21 cellular contexts compared by ENCODE assay signal in the genomic region with DNA sequence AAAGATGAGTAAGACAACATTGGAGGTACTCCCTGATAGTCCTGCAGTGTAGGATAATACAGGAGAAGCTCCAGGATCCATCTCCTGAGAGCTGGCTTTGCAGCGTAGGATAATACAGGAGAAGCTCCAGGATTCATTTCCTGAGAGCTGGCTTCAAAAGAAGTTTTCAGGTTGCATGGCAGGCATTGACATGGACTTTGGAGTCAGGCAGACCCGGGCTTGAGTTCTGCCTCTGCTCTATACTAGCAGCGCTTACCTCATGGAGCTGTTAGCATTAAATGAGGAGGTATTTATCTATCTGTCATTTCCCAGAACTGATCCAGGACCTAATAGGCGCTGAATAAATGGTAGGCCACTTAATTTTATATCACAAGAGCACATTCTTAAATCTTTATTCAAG.
DNase-seq lines count a peak whose midpoint lies in the region; ATAC-seq and TF ChIP-seq lines count a peak whose summit lies in the region.
"Had no signal": no experiment of that assay in that cellular context is flagged by ENCODE, and none has a peak within 500 bp of the region (broad histone marks: within the 10 kb centered on the region; RNA-seq: fewer than 3 reads in every experiment).

No MANE protein-coding gene starts in this region.

- no peak for ATAC-seq in GM21515 (IDR thresholded peaks at IDR 0.05; ENCODE audit: unreplicated experiment)
- ATAC-seq in GM21737 (IDR thresholded peaks at IDR 0.05; ENCODE audit: unreplicated experiment), result no peak
- no peak for ATAC-seq in aorta (ENCODE audit: low FRiP score)
- ATAC-seq: left colon, T-cell had no signal

- no peaks in the 10 kb centered on the region for H3K27me3 ChIP-seq in left ventricle myocardium inferior (ENCODE audit: low read depth)
- H3K27me3 ChIP-seq in dorsolateral prefrontal cortex, result no peaks in the 10 kb centered on the region
- no peaks in the 10 kb centered on the region for H3K27me3 ChIP-seq in neural progenitor cell
- no peaks in the 10 kb centered on the region for H3K27me3 ChIP-seq in aorta (ENCODE audit: control insufficient read depth in 1 of 2, insufficient read depth in 2 of 2, low read length in 1 of 2)
- H3K27me3 ChIP-seq: MG63 had no signal

- H3K79me2 ChIP-seq in neural progenitor cell (ENCODE audit: low read depth), result peaks cover 99% of the 10 kb centered on the region

- H3K27me3 Mint-ChIP-seq in neural progenitor cell (ENCODE audit: insufficient read depth, low read depth), result no peaks in the 10 kb centered on the region
- H3K27me3 Mint-ChIP-seq: activated naive CD4-positive, alpha-beta T cell treated with anti-CD3 and anti-CD28 coated beads, Interleukin-2, amount 10 ng/mL, durations not matched to agents 7 days and 5 days; T-cell had no signal

- H4K20me1 ChIP-seq in neural progenitor cell (ENCODE audit: low read depth), result peaks cover 7% of the 10 kb centered on the region

- no peak overlapping the region for H2AFZ ChIP-seq in neural progenitor cell (replicated peaks)

- 94 to 99% methylated on average over 4 of the region's 4 CpGs for WGBS in aorta, 2 donors

- no peak overlapping the region for H3K4me3 ChIP-seq in left ventricle myocardium inferior
- H3K4me3 ChIP-seq in dorsolateral prefrontal cortex, result no peak overlapping the region
- no peak overlapping the region for H3K4me3 ChIP-seq in neural progenitor cell
- H3K4me3 ChIP-seq in aorta (ENCODE audit: low read length in 2 of 2), result no peak overlapping the region
- H3K4me3 ChIP-seq: MG63, smooth muscle cell, thoracic aorta had no signal

- peaks cover 80% of the 10 kb centered on the region for H3K4me1 Mint-ChIP-seq in neural progenitor cell
- H3K4me1 Mint-ChIP-seq: activated naive CD4-positive, alpha-beta T cell treated with anti-CD3 and anti-CD28 coated beads, Interleukin-2, amount 10 ng/mL, durations not matched to agents 7 days and 5 days; CD4-positive, alpha-beta memory T cell; T-cell had no signal

- H3K9me3 ChIP-seq in left ventricle myocardium inferior (replicated peaks) (no peaks in the 10 kb centered on the region), neural progenitor cell (ENCODE audit: low read depth) (no peaks in the 10 kb centered on the region), aorta (ENCODE audit: control insufficient read depth, low read length) (no peaks in the 10 kb centered on the region)
- H3K9me3 ChIP-seq: MG63, thoracic aorta had no signal

- intact Hi-C loops in left ventricle myocardium inferior (cut with micrococcal nuclease), result no loop called here
- intact Hi-C loops in cardiac septum (cut with DNase I), result no loop called here
- intact Hi-C loops in dorsolateral prefrontal cortex (cut with DNase I), result no loop called here
- intact Hi-C loops in aorta (cut with DNase I), result no loop called here

- peaks cover 36% of the 10 kb centered on the region for H3F3A ChIP-seq in neural progenitor cell (ENCODE audit: low read depth)

- H3K36me3 ChIP-seq in left ventricle myocardium inferior (no peaks in the 10 kb centered on the region), neural progenitor cell (no peaks in the 10 kb centered on the region), aorta (ENCODE audit: control insufficient read depth in 1 of 2, insufficient read depth in 2 of 2, low read length in 1 of 2) (no peaks in the 10 kb centered on the region)
- H3K36me3 ChIP-seq: MG63, thoracic aorta had no signal

- TF ChIP-seq CTCF in left ventricle myocardium inferior (IDR thresholded peaks at IDR 0.05; ENCODE audit: borderline replicate concordance) (no peak), dorsolateral prefrontal cortex (IDR thresholded peaks at IDR 0.05 in 54 of 56, conservative IDR thresholded peaks at IDR 0.05 in 2 of 56; ENCODE audit: low read depth in 1 of 56, partially characterized antibody in 56 of 56) (no peak), neural progenitor cell (IDR thresholded peaks at IDR 0.05) (no peak)

- H3K4me3 Mint-ChIP-seq in neural progenitor cell, result no peak overlapping the region
- H3K4me3 Mint-ChIP-seq: activated naive CD4-positive, alpha-beta T cell treated with anti-CD3 and anti-CD28 coated beads, Interleukin-2, amount 10 ng/mL, durations not matched to agents 7 days and 5 days; CD4-positive, alpha-beta memory T cell; T-cell had no signal

- H3K4me2 ChIP-seq in neural progenitor cell, result peak overlapping the region; percentile 28
- H3K4me2 ChIP-seq: smooth muscle cell had no signal

- no peaks in the 10 kb centered on the region for H3K36me3 Mint-ChIP-seq in neural progenitor cell
- H3K36me3 Mint-ChIP-seq: activated naive CD4-positive, alpha-beta T cell treated with anti-CD3 and anti-CD28 coated beads, Interleukin-2, amount 10 ng/mL, durations not matched to agents 7 days and 5 days; CD4-positive, alpha-beta memory T cell; T-cell had no signal

- DNase-seq in left ventricle myocardium inferior (no peak), cardiac septum (ENCODE audit: low spot score) (no peak), dorsolateral prefrontal cortex (no peak), neural progenitor cell (ENCODE audit: low spot score) (no peak), DMS79 (lab: John Stamatoyannopoulos, UW) (no peak), aorta (no peak)
- DNase-seq: activated CD4-positive, alpha-beta T cell treated with anti-CD3 and anti-CD28 coated beads, Interleukin-2, amount 50 U/mL, for 4 hours; activated naive CD4-positive, alpha-beta T cell treated with anti-CD3 and anti-CD28 coated beads, Interleukin-2, amount 10 ng/mL, durations not matched to agents 7 days and 5 days; activated T-cell treated with anti-CD3 and anti-CD28 coated beads for 4 hours; CD4-positive, alpha-beta memory T cell; cortex of kidney; GOT3; left colon; NCI-H345; stimulated activated CD4-positive, alpha-beta T cell treated with anti-CD3 and anti-CD28 coated beads, Interleukin-4, amount 100 ng/mL, for 4 hours; T-cell had no signal

- no peaks in the 10 kb centered on the region for H3K9me3 Mint-ChIP-seq in neural progenitor cell
- H3K9me3 Mint-ChIP-seq: activated naive CD4-positive, alpha-beta T cell treated with anti-CD3 and anti-CD28 coated beads, Interleukin-2, amount 10 ng/mL, durations not matched to agents 7 days and 5 days; CD4-positive, alpha-beta memory T cell; T-cell had no signal

- H3K27ac ChIP-seq in left ventricle myocardium inferior (replicated peaks) (peak overlapping the region; percentile 65), dorsolateral prefrontal cortex (peak overlapping the region; percentile 20 to 100 (median 86)), neural progenitor cell (peak overlapping the region; percentile 87), aorta (ENCODE audit: low read depth in 1 of 2, low read length in 2 of 2) (peak overlapping the region in 1 of 2 donors; percentile 28)
- H3K27ac ChIP-seq: thoracic aorta had no signal

- H3K27ac Mint-ChIP-seq in neural progenitor cell, result peak overlapping the region; percentile 75
- H3K27ac Mint-ChIP-seq: activated naive CD4-positive, alpha-beta T cell treated with anti-CD3 and anti-CD28 coated beads, Interleukin-2, amount 10 ng/mL, durations not matched to agents 7 days and 5 days; CD4-positive, alpha-beta memory T cell; T-cell had no signal

- H3K9ac ChIP-seq in neural progenitor cell, result no peak overlapping the region

- peaks cover 29% of the 10 kb centered on the region for H3K4me1 ChIP-seq in left ventricle myocardium inferior
- H3K4me1 ChIP-seq in neural progenitor cell, result peaks cover 92% of the 10 kb centered on the region
- H3K4me1 ChIP-seq in aorta (ENCODE audit: control insufficient read depth in 1 of 2, insufficient read depth in 2 of 2, low read length in 2 of 2), result peaks cover 4 to 6% of the 10 kb centered on the region in 2 donors
